In the genomic region with DNA sequence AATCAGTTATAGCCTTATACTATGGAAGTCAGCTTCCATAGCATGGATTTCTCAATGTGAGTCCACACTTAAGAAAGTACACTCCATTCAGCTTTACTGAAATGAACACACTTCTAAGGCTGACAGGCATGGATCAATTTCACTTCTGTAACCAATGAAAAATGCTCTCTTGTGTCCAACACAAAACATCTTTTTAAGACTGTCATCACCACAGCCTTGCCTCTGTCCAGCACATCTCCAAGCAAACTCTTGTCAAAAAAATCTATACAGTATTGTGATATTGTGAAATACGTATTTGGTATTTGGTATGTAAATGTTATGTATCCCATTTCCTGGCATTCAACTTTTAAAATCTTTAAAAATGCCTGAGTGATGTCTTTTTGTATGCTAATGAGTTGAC, we compare ENCODE assay signal across 26 cellular contexts.
DNase-seq lines count a peak whose midpoint lies in the region; ATAC-seq, FAIRE-seq and TF ChIP-seq lines count a peak whose summit lies in the region.
"Had no signal": no experiment of that assay in that cellular context is flagged by ENCODE, and none has a peak within 500 bp of the region (broad histone marks: within the 10 kb centered on the region; RNA-seq: fewer than 3 reads in every experiment).

No MANE protein-coding gene starts in this region.

- H3K36me3 Mint-ChIP-seq in type B pancreatic cell, result no peaks in the 10 kb centered on the region
- H3K36me3 Mint-ChIP-seq: CD14-positive monocyte had no signal

- H3K9me3 ChIP-seq in SK-N-SH (no peaks in the 10 kb centered on the region), K562 (replicated peaks; ENCODE audit: control insufficient read depth, insufficient read depth, low read depth, low read length) (peaks cover 2% of the 10 kb centered on the region; the same call in 1 of the 2 replicates)
- H3K9me3 ChIP-seq: A549, BE2C had no signal

- H4K20me1 ChIP-seq in SK-N-SH (ENCODE audit: insufficient read depth) (no peaks in the 10 kb centered on the region), K562 (replicated peaks; ENCODE audit: control insufficient read depth, insufficient read depth, low read length) (no peaks in the 10 kb centered on the region)
- H4K20me1 ChIP-seq: BLaER1 treated with 17β-estradiol and CSF1 and Interleukin-3, amounts not matched to agents 10 nM and 100 nM had no signal

- no peaks in the 10 kb centered on the region for H3K9me1 ChIP-seq in K562 (ENCODE audit: control insufficient read depth, insufficient read depth, low read length)

- H3K9me2 ChIP-seq in SK-N-SH, result no peaks in the 10 kb centered on the region

- H3K9me3 Mint-ChIP-seq in type B pancreatic cell, result peaks cover 7% of the 10 kb centered on the region
- H3K9me3 Mint-ChIP-seq: HFFc6 had no signal

- H3F3A ChIP-seq in SK-N-SH (replicated peaks; ENCODE audit: insufficient read depth), result no peaks in the 10 kb centered on the region

- H3K79me2 ChIP-seq in SK-N-SH (ENCODE audit: insufficient read depth) (no peaks in the 10 kb centered on the region), K562 (ENCODE audit: control insufficient read depth, insufficient read depth, low read length) (no peaks in the 10 kb centered on the region)

- H3K27me3 Mint-ChIP-seq in type B pancreatic cell, result no peaks in the 10 kb centered on the region
- H3K27me3 Mint-ChIP-seq: CD4-positive, alpha-beta T cell had no signal

- in situ Hi-C loops in K562 (cut with MboI), result no loop called here

- TF ChIP-seq RAD21 in SK-N-SH (IDR thresholded peaks at IDR 0.05; ENCODE audit: low read length) (no peak), K562 (CRISPR knock-in tag; conservative IDR thresholded peaks at IDR 0.05 in 1 of 2, IDR thresholded peaks at IDR 0.05 in 1 of 2) (no peak)

- DNase-seq in SK-N-SH (no peak), K562 (ENCODE audit: extremely low read depth in 1 of 4, low spot score in 3 of 4) (no peak), skeletal muscle cell (ENCODE audit: low read depth) (peak; percentile 20), amniotic stem cell (lab: John Stamatoyannopoulos, UW) (no peak), type B pancreatic cell (ENCODE audit: extremely low spot score, unreplicated experiment) (no peak)
- DNase-seq: 8988T; ACHN; AML-193; BE2C; CD4-positive, alpha-beta T cell; CD8-positive, alpha-beta memory T cell; DMS 273 treated with DMSO at 0.1 percent for 48 hours; DMS79; EL; GDM1; H9; HFFc6 had no signal

- no peaks in the 10 kb centered on the region for H3K4me1 Mint-ChIP-seq in type B pancreatic cell (ENCODE audit: unreplicated experiment)
- H3K4me1 Mint-ChIP-seq: CD8-positive, alpha-beta memory T cell; GM23338; H9 had no signal

- H2AFZ ChIP-seq in SK-N-SH (ENCODE audit: low read depth) (no peak overlapping the region), K562 (ENCODE audit: low read depth, low read length) (no peak overlapping the region)
- H2AFZ ChIP-seq: GM23338 had no signal

- whole genome bisulfite sequencing in SK-N-SH (ENCODE audit: low lambda C conversion rate), result 4% methylated on average over 1 of the region's 1 CpG
- 13% methylated on average over 1 of the region's 1 CpG for WGBS in K562 (ENCODE audit: insufficient coverage, low coverage, missing lambda C conversion rate)

- H3K4me1 ChIP-seq in SK-N-SH (ENCODE audit: control insufficient read depth in 1 of 2, insufficient read depth in 2 of 2, low read depth in 1 of 2, low read length in 1 of 2), result no peaks in the 10 kb centered on the region
- no peaks in the 10 kb centered on the region for H3K4me1 ChIP-seq in K562 (replicated peaks in 1 of 2; ENCODE audit: control insufficient read depth in 2 of 2, insufficient read depth in 2 of 2, low read length in 2 of 2)
- H3K4me1 ChIP-seq: A549, BE2C had no signal

- H3K9ac ChIP-seq in SK-N-SH (no peak overlapping the region), K562 (ENCODE audit: insufficient read depth in 1 of 2, low read depth in 2 of 2, low read length in 2 of 2) (no peak overlapping the region)
- H3K9ac ChIP-seq: BLaER1 treated with 17β-estradiol and CSF1 and Interleukin-3, amounts not matched to agents 10 nM and 100 nM had no signal

- no peak overlapping the region for H3K27ac Mint-ChIP-seq in type B pancreatic cell
- H3K27ac Mint-ChIP-seq: CD14-positive monocyte; CD4-positive, alpha-beta T cell; CD8-positive, alpha-beta memory T cell; GM23338; H9; HFFc6 had no signal

- no TSS peak for BruUV-seq in K562 (replicated peaks; lab: Mats Ljungman, UMichigan)

- H3K27ac ChIP-seq in SK-N-SH (ENCODE audit: low read depth in 2 of 2, low read length in 1 of 2), result no peak overlapping the region
- no peak overlapping the region for H3K27ac ChIP-seq in K562 (ENCODE audit: extremely low read depth, low read depth, low read length)
- H3K27ac ChIP-seq: A549; BLaER1 treated with 17β-estradiol and CSF1 and Interleukin-3, amounts not matched to agents 10 nM and 100 nM had no signal

- POLR2A ChIA-PET in SK-N-SH (lab: Yijun Ruan, JAX) (no interaction called here), K562 (lab: Yijun Ruan, JAX) (no interaction called here)

- no peak for FAIRE-seq in K562 (lab: Jason Lieb, UNC)
- FAIRE-seq: A549, D721Med, GM12878, GM18507 had no signal

- TF ChIP-seq EP300 in SK-N-SH (IDR thresholded peaks at IDR 0.05; ENCODE audit: borderline replicate concordance in 1 of 2, low read depth in 1 of 2, low read length in 1 of 2), result no peak
- TF ChIP-seq EP300 in K562 (IDR thresholded peaks at IDR 0.05; ENCODE audit: low read length), result no peak

- H3K36me3 ChIP-seq in SK-N-SH (replicated peaks in 1 of 2; ENCODE audit: control insufficient read depth in 1 of 2, insufficient read depth in 2 of 2, low read length in 1 of 2) (no peaks in the 10 kb centered on the region), K562 (ENCODE audit: control insufficient read depth, insufficient read depth, low read length) (no peaks in the 10 kb centered on the region)
- H3K36me3 ChIP-seq: BE2C; BLaER1 treated with 17β-estradiol and CSF1 and Interleukin-3, amounts not matched to agents 10 nM and 100 nM had no signal

- H3K4me3 ChIP-seq in SK-N-SH (ENCODE audit: low read depth in 2 of 2, low read length in 1 of 2) (no peak overlapping the region), K562 (no peak overlapping the region), skeletal muscle cell (ENCODE audit: low read depth, low read length) (no peak overlapping the region)
- H3K4me3 ChIP-seq: A549; BLaER1 treated with 17β-estradiol and CSF1 and Interleukin-3, amounts not matched to agents 10 nM and 100 nM; GM12878; GM23338 had no signal

- CTCF ChIA-PET in SK-N-SH (lab: Yijun Ruan, JAX) (no interaction called here), K562 (lab: Yijun Ruan, JAX; ENCODE audit: low intra/inter-chr PET ratio) (no interaction called here)

- H3K27me3 ChIP-seq in SK-N-SH (ENCODE audit: insufficient read depth) (no peaks in the 10 kb centered on the region), K562 (ENCODE audit: control insufficient read depth in 2 of 2, insufficient read depth in 2 of 2, low read length in 2 of 2) (no peaks in the 10 kb centered on the region)
- H3K27me3 ChIP-seq: BE2C; BLaER1 treated with 17β-estradiol and CSF1 and Interleukin-3, amounts not matched to agents 10 nM and 100 nM had no signal

- ATAC-seq in SK-N-SH treated with all-trans-retinoic acid at 6 μM for 48 hours, result no peak
- no peak for ATAC-seq in K562
- ATAC-seq: A549, GM12878, GM23338, HCT116 had no signal

- H3K4me3 Mint-ChIP-seq in type B pancreatic cell, result no peak overlapping the region
- H3K4me3 Mint-ChIP-seq: CD14-positive monocyte; CD4-positive, alpha-beta T cell; CD8-positive, alpha-beta memory T cell; GM23338; H9; HFFc6 had no signal

- TF ChIP-seq CTCF in SK-N-SH (IDR thresholded peaks at IDR 0.05) (no peak), K562 (IDR thresholded peaks at IDR 0.05 in 2 of 3, conservative IDR thresholded peaks at IDR 0.05 in 1 of 3; ENCODE audit: insufficient read depth in 2 of 3, low read depth in 1 of 3, low read length in 3 of 3) (no peak), type B pancreatic cell (conservative IDR thresholded peaks at IDR 0.05) (no peak)

- no peak for TF ChIP-seq POLR2A in K562 (conservative IDR thresholded peaks at IDR 0.05)

- H3K4me2 ChIP-seq in SK-N-SH (no peak overlapping the region), K562 (ENCODE audit: insufficient read depth, low read length) (no peak overlapping the region)
- H3K4me2 ChIP-seq: A549; BLaER1 treated with 17β-estradiol and CSF1 and Interleukin-3, amounts not matched to agents 10 nM and 100 nM; GM23338 had no signal

- intact Hi-C loops in K562 (cut with micrococcal nuclease), result no loop called here

TF ChIP-seq in SK-N-SH treated with all-trans-retinoic acid at 6 μM for 48 hours, 23 proteins besides CTCF, POLR2A, EP300 and RAD21 (continues in another document):
- TF ChIP-seq, protein P1, sequence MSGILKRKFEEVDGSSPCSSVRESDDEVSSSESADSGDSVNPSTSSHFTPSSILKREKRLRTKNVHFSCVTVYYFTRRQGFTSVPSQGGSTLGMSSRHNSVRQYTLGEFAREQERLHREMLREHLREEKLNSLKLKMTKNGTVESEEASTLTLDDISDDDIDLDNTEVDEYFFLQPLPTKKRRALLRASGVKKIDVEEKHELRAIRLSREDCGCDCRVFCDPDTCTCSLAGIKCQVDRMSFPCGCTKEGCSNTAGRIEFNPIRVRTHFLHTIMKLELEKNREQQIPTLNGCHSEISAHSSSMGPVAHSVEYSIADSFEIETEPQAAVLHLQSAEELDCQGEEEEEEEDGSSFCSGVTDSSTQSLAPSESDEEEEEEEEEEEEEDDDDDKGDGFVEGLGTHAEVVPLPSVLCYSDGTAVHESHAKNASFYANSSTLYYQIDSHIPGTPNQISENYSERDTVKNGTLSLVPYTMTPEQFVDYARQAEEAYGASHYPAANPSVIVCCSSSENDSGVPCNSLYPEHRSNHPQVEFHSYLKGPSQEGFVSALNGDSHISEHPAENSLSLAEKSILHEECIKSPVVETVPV (CRISPR knock-in tag; IDR thresholded peaks at IDR 0.05), result no peak
- TF ChIP-seq CSDC2 (CRISPR knock-in tag; IDR thresholded peaks at IDR 0.05), result no peak

TF ChIP-seq in K562, 482 proteins besides CTCF, POLR2A, EP300 and RAD21:
- TF ChIP-seq SAFB (IDR thresholded peaks at IDR 0.05; ENCODE audit: borderline replicate concordance, low read depth, low read length), result no peak
- 0 out of 2 replicates have a peak, but pooled peaks have one; percentile 10 for TF ChIP-seq CEBPB (tag; IDR thresholded peaks at IDR 0.05)
